In the genomic region with DNA sequence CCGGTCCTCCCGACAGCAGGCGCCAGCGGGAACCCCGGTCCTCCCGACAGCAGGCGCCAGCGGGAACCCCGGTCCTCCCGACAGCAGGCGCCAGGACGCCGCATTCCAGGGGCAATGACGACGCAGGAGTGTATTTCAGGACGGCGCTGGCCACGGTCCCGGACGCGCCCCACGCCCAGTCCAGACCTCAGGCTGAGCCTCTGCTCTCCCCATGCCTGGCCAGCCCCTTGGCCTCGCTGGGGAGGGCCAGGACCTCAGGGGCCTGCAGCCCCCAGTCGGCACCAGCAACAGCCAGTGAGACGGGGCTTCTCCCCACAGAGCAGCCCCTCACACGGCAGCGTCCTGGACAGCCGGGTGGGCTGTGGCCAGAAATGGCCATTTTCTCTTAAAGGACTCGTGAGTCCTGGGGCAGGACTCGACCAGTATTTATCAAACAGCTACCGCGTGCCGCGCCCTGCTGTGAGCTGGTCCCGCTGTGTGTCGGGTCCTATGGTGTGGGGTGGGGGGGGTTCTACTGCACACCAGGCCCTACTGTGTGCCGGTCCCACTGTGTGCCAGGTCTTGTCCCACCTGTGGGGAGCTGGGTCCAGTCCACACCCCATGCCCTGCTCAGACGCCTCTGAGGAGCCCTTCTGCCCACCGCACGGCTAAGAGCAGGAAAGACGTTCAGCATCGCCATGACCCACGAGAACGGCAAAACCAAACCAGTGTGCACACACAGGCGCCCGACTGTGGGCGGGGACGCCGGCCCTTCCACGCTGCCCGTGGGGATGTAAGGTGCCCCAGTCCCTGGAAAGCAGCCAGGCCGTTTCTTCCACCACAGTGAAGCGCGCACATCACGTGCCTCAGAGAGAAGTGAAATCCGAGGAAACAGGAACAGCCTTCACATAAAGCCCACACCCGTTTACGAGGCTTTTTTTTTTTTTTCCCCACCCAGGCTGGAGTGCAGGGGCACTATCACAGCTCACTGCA, we compare ENCODE assay signal across 1 cellular context.
TF ChIP-seq lines count a peak whose summit lies in the region.

No MANE protein-coding gene starts in this region.

TF ChIP-seq in GM23338, 12 proteins besides CTCF, POLR2A, EP300 and RAD21 (continued from another document):
- no peak for TF ChIP-seq REST (IDR thresholded peaks at IDR 0.05; ENCODE audit: unreplicated experiment)
- TF ChIP-seq ZNF331 (CRISPR knock-in tag; IDR thresholded peaks at IDR 0.05; ENCODE audit: low read depth) = no peak
- TF ChIP-seq JUNB (IDR thresholded peaks at IDR 0.05; ENCODE audit: unreplicated experiment) = no peak
- TF ChIP-seq NANOG (IDR thresholded peaks at IDR 0.05; ENCODE audit: borderline replicate concordance) = no peak
- no peak for TF ChIP-seq EZH2phosphoT487 (IDR thresholded peaks at IDR 0.05; ENCODE audit: unreplicated experiment)
